Comparison of ENCODE assay signal across 13 cellular contexts in the genomic region with DNA sequence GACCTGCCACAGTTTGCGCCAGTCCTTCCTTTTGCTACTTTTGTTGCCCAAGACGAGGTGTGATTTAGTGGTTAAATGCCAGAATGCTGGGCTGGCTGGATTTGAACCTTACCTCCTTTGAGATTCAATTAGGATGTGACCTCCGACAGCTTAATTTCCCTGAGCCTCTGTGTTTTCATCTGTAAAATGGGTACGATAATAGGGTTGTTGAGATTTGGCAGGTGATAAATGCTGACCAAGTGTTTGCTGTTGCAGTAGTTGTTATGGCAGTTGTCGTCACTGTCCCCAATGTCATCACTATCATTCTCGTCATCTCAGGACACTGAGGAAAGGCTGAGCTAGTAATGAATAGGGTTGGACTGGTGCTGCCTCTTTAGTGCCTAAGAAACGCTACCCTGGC.
DNase-seq lines count a peak whose midpoint lies in the region; ATAC-seq, FAIRE-seq and TF ChIP-seq lines count a peak whose summit lies in the region.
"Had no signal": no experiment of that assay in that cellular context is flagged by ENCODE, and none has a peak within 500 bp of the region (broad histone marks: within the 10 kb centered on the region; RNA-seq: fewer than 3 reads in every experiment).

No MANE protein-coding gene starts in this region.

- H3K27me3 ChIP-seq in right cardiac atrium (ENCODE audit: control insufficient read depth, insufficient read depth) (no peaks in the 10 kb centered on the region), adrenal gland (no peaks in the 10 kb centered on the region), muscle layer of duodenum (ENCODE audit: low read depth, low read length) (no peaks in the 10 kb centered on the region), suprapubic skin (no peaks in the 10 kb centered on the region)
- H3K27me3 ChIP-seq: BE2C, uterus had no signal

- in situ Hi-C loops in GM13976 (cut with MboI; ENCODE audit: low sequenced_read_pairs, unreplicated experiment): no loop called here

- TF ChIP-seq CTCF in adrenal gland (IDR thresholded peaks at IDR 0.05): no peak
- no peak for TF ChIP-seq CTCF in suprapubic skin (IDR thresholded peaks at IDR 0.05)
- no peak for TF ChIP-seq CTCF in GM13976 (IDR thresholded peaks at IDR 0.05; ENCODE audit: borderline replicate concordance, control extremely low read depth, extremely low read depth, insufficient read depth, missing control alignments)

- no peak for TF ChIP-seq EP300 in suprapubic skin (IDR thresholded peaks at IDR 0.05)

- no peaks in the 10 kb centered on the region for H3K36me3 ChIP-seq in adrenal gland (replicated peaks in 1 of 2)
- H3K36me3 ChIP-seq in muscle layer of duodenum (ENCODE audit: control insufficient read depth in 1 of 2, insufficient read depth in 2 of 2, low read length in 2 of 2): peaks cover 0 to 7% of the 10 kb centered on the region in 2 donors
- no peaks in the 10 kb centered on the region for H3K36me3 ChIP-seq in suprapubic skin
- H3K36me3 ChIP-seq: BE2C, uterus had no signal

- intact Hi-C loops in right cardiac atrium (cut with DNase I) (no loop called here), left cardiac atrium (cut with DNase I) (no loop called here), adrenal gland (cut with DNase I) (no loop called here)

- no peak for DNase-seq in right cardiac atrium
- DNase-seq in left cardiac atrium: no peak
- no peak for DNase-seq in adrenal gland
- no peak for DNase-seq in urothelium cell line (ENCODE audit: low spot score)
- DNase-seq in suprapubic skin (ENCODE audit: low spot score in 2 of 2): no peak
- DNase-seq in GM13976 (ENCODE audit: low spot score): no peak
- DNase-seq: BE2C, KBM-7, kidney glomerular epithelial cell, NCI-H2107, uterus had no signal

- TF ChIP-seq POLR2A in adrenal gland (IDR thresholded peaks at IDR 0.05): no peak
- TF ChIP-seq POLR2A in suprapubic skin (IDR thresholded peaks at IDR 0.05): no peak

- H3K4me3 ChIP-seq in right cardiac atrium (ENCODE audit: low read length) (no peak overlapping the region), adrenal gland (no peak overlapping the region), muscle layer of duodenum (ENCODE audit: low read depth in 1 of 2, low read length in 2 of 2) (no peak overlapping the region), suprapubic skin (no peak overlapping the region)
- H3K4me3 ChIP-seq: uterus had no signal

- no peak for ATAC-seq in right cardiac atrium
- no peak for ATAC-seq in left cardiac atrium
- ATAC-seq in GM18858 (IDR thresholded peaks at IDR 0.05; ENCODE audit: unreplicated experiment): no peak

- H3K9me3 ChIP-seq in right cardiac atrium (ENCODE audit: control insufficient read depth, low read length): no peaks in the 10 kb centered on the region
- H3K9me3 ChIP-seq in adrenal gland (replicated peaks in 1 of 3): no peaks in the 10 kb centered on the region
- no peaks in the 10 kb centered on the region for H3K9me3 ChIP-seq in muscle layer of duodenum (ENCODE audit: control insufficient read depth in 1 of 2, low read length in 2 of 2)
- no peaks in the 10 kb centered on the region for H3K9me3 ChIP-seq in suprapubic skin
- H3K9me3 ChIP-seq: BE2C, uterus had no signal

- H3K4me1 ChIP-seq in right cardiac atrium (ENCODE audit: control insufficient read depth, insufficient read depth, low read length): peaks cover 39% of the 10 kb centered on the region
- H3K4me1 ChIP-seq in adrenal gland (replicated peaks in 1 of 2): peaks cover 19 to 40% of the 10 kb centered on the region in 2 donors
- peaks cover 24 to 35% of the 10 kb centered on the region in 2 donors for H3K4me1 ChIP-seq in muscle layer of duodenum (ENCODE audit: control insufficient read depth in 1 of 2, insufficient read depth in 2 of 2, low read length in 2 of 2)
- peaks cover 33% of the 10 kb centered on the region for H3K4me1 ChIP-seq in suprapubic skin
- H3K4me1 ChIP-seq: BE2C had no signal

- 89% methylated on average over 7 of the region's 7 CpGs for WGBS in right cardiac atrium
- 87 to 92% (median 89%) methylated on average over 7 of the region's 7 CpGs for WGBS in adrenal gland, 4 donors
- WGBS in suprapubic skin: 95% methylated on average over 7 of the region's 7 CpGs

- peak overlapping the region; percentile 59 for H3K27ac ChIP-seq in right cardiac atrium (ENCODE audit: low read length)
- H3K27ac ChIP-seq in adrenal gland: peak overlapping the region in 3 of 5 donors; percentile 11 to 62 (median 48)
- H3K27ac ChIP-seq in muscle layer of duodenum (ENCODE audit: low read length): peak overlapping the region; percentile 81
- H3K27ac ChIP-seq in suprapubic skin: no peak overlapping the region

- peak; percentile 17 for FAIRE-seq in urothelium cell line (lab: Jason Lieb, UNC)
